16 cellular contexts compared by ENCODE assay signal in the genomic region with DNA sequence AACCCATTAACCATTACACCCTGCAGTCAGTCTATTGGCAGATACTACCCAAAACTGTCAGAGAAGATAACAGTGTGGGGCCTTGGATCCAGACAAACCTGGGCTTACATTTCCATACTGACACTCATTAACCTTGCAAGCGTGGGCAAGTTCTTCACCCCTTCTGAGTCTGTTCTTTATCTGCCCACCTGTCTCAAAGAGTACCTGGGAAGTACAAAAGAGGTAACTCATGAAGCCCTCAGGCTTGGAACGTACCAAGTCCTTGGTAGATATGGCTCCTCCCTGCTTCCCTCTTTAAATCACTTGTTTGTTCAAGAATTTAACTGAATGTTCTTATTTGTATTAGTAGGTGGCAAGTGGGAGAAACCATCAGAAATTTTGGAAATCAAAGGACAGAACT.
"Had no signal": no experiment of that assay in that cellular context is flagged by ENCODE, and none has a peak within 500 bp of the region (broad histone marks: within the 10 kb centered on the region; RNA-seq: fewer than 3 reads in every experiment).

No MANE protein-coding gene starts in this region.

- ATAC-seq: gastrocnemius medialis, heart right ventricle, left cardiac atrium, lower lobe of right lung, SK-N-SH treated with all-trans-retinoic acid at 6 μM for 48 hours, upper lobe of right lung had no signal

- DNase-seq: activated CD4-positive, alpha-beta memory T cell treated with anti-CD3 and anti-CD28 coated beads, Interleukin-2, amount 10 ng/mL, durations not matched to agents 7 days and 5 days; activated CD4-positive, alpha-beta T cell treated with anti-CD3 and anti-CD28 coated beads for 4 hours; activated gamma-delta T cell treated with Interleukin-2 at 50 U/mL for 16 hours; activated T-cell treated with anti-CD3 and anti-CD28 coated beads, Interleukin-2, amount 50 U/mL, for 48 hours; amygdala; cortex of kidney; effector CD8-positive, alpha-beta T cell; gastrocnemius medialis; heart right ventricle; left cardiac atrium; lower lobe of right lung; retina; stimulated activated CD4-positive, alpha-beta T cell treated with anti-CD3 and anti-CD28 coated beads, Interleukin-2, amount 100 ng/mL, for 48 hours; upper lobe of right lung had no signal

- H3K27ac ChIP-seq: gastrocnemius medialis, lower lobe of right lung, upper lobe of right lung, VCaP had no signal

- H3K4me3 ChIP-seq: gastrocnemius medialis, heart right ventricle, lower lobe of right lung, upper lobe of right lung had no signal

- H3K36me3 ChIP-seq: gastrocnemius medialis had no signal

- H3K9me3 ChIP-seq: gastrocnemius medialis, heart right ventricle, lower lobe of right lung, upper lobe of right lung had no signal

- H3K27me3 ChIP-seq: gastrocnemius medialis, heart right ventricle, upper lobe of right lung had no signal
